ENCODE assay signal across 18 cellular contexts in genomic region chr1:42712808-42713207, GRCh38. TPM values are rescaled to one million over a fixed set of nuclear protein-coding genes. Genes with fewer than 3 reads are reported as not detected.
DNase-seq lines count a peak whose midpoint lies in the region; ATAC-seq, FAIRE-seq and TF ChIP-seq lines count a peak whose summit lies in the region.
"Not testable (repeated sequence)": the region's sequence is repeated elsewhere in the genome, so short reads cannot be mapped to it uniquely, and the experiment has no call there.
"Had no signal": no experiment of that assay in that cellular context is flagged by ENCODE, and none has a peak within 500 bp of the region (broad histone marks: within the 10 kb centered on the region; RNA-seq: fewer than 3 reads in every experiment).

No MANE protein-coding gene starts in this region.

- H3K79me2 ChIP-seq in HepG2 (ENCODE audit: insufficient read depth, low read length): not testable (repeated sequence)

- BruUV-seq in HepG2 (replicated peaks; lab: Mats Ljungman, UMichigan): not testable (repeated sequence)

- not testable (repeated sequence) for FAIRE-seq in HepG2 (lab: Jason Lieb, UNC)

- CTCF ChIA-PET in HepG2 (lab: Yijun Ruan, JAX; ENCODE audit: low intra/inter-chr PET ratio, low total read pairs): not testable (repeated sequence)

- intact Hi-C loops in HepG2 (cut with micrococcal nuclease; ENCODE audit: unreplicated experiment); right lobe of liver (cut with DNase I): not testable (repeated sequence)

- H3K27me3 ChIP-seq in HepG2 (ENCODE audit: control insufficient read depth in 1 of 2, insufficient read depth in 2 of 2, low read length in 2 of 2); right lobe of liver: not testable (repeated sequence)

- not testable (repeated sequence) for DNase-seq in left lobe of liver (ENCODE audit: low spot score); HepG2 (ENCODE audit: low spot score); right lobe of liver; naive B cell

- H3K4me2 ChIP-seq in HepG2 (ENCODE audit: low read depth, low read length): not testable (repeated sequence)

- not testable (repeated sequence) for H3K9ac ChIP-seq in HepG2 (ENCODE audit: insufficient read depth, low read depth, low read length)

- H3K4me1 ChIP-seq in HepG2 (ENCODE audit: insufficient read depth, low read length); right lobe of liver: not testable (repeated sequence)

- not testable (repeated sequence) for H2AFZ ChIP-seq in HepG2 (ENCODE audit: low read length)

- H3K4me3 ChIP-seq in HepG2 (replicated peaks in 1 of 3; ENCODE audit: insufficient read depth in 1 of 3, low read depth in 2 of 3, low read length in 3 of 3); right lobe of liver: not testable (repeated sequence)

- peak overlapping the region; percentile 24 for H3K27ac Mint-ChIP-seq in activated T-helper 17 cell treated with anti-CD3 and anti-CD28 coated beads, Interleukin-2, amount 50 U/mL, for 72 hours
- peak overlapping the region in 5 of 6 donors; percentile 22 to 69 (median 46) for H3K27ac Mint-ChIP-seq in naive B cell

- peaks cover 1 to 17% of the 10 kb centered on the region in 2 experiments; a peak in 1 of 5 replicates for H3K36me3 ChIP-seq in HepG2 (replicated peaks in 1 of 2; ENCODE audit: control insufficient read depth in 1 of 2, insufficient read depth in 2 of 2, low read length in 2 of 2)
- H3K36me3 ChIP-seq in right lobe of liver: not testable (repeated sequence)

- in situ Hi-C loops in HepG2 (cut with HindIII; ENCODE audit: extremely low pct_ligation_motif_present, low pct_unique_long_range_greater_than_20kb): not testable (repeated sequence)

- not testable (repeated sequence) for ATAC-seq in activated T-helper 17 cell treated with anti-CD3 and anti-CD28 coated beads, Interleukin-2, amount 50 U/mL, for 72 hours (replicated peaks); naive B cell (ENCODE audit: low read depth in 2 of 2)
- ATAC-seq in left lobe of liver: peak; percentile 60
- ATAC-seq in HepG2: peak; percentile 66
- peak in 3 of 4 donors; percentile 37 to 60 (median 52) for ATAC-seq in right lobe of liver

- TF ChIP-seq EP300 in HepG2 (IDR thresholded peaks at IDR 0.05; ENCODE audit: low read depth in 2 of 2, low read length in 2 of 2); HepG2 (CRISPR knock-in tag; IDR thresholded peaks at IDR 0.05; ENCODE audit: borderline replicate concordance): not testable (repeated sequence)

- H3K4me3 Mint-ChIP-seq in activated T-helper 17 cell treated with anti-CD3 and anti-CD28 coated beads, Interleukin-2, amount 50 U/mL, for 72 hours; naive B cell: not testable (repeated sequence)

- peaks cover 91% of the 10 kb centered on the region for H3K36me3 Mint-ChIP-seq in activated T-helper 17 cell treated with anti-CD3 and anti-CD28 coated beads, Interleukin-2, amount 50 U/mL, for 72 hours (ENCODE audit: low read depth)
- peaks cover 52 to 63% of the 10 kb centered on the region in 2 donors for H3K36me3 Mint-ChIP-seq in naive B cell

- POLR2A ChIA-PET in HepG2 (lab: Yijun Ruan, JAX): interaction anchor here (0.8 to 1.2 kb wide), 3 partner anchors 27 to 54 kb away, joined by 4 to 7 read pairs (median 4); partner anchors contain the start of genes C1orf50, CLDN19, P3H1 and YBX1

- TF ChIP-seq CTCF in HepG2 (CRISPR knock-in tag; IDR thresholded peaks at IDR 0.05); right lobe of liver (IDR thresholded peaks at IDR 0.05): not testable (repeated sequence)

- H3K4me1 Mint-ChIP-seq in activated T-helper 17 cell treated with anti-CD3 and anti-CD28 coated beads, Interleukin-2, amount 50 U/mL, for 72 hours: not testable (repeated sequence)
- peaks cover 8 to 19% (median 14%) of the 10 kb centered on the region in 3 donors for H3K4me1 Mint-ChIP-seq in naive B cell

- not testable (repeated sequence) for H3K27me3 Mint-ChIP-seq in activated T-helper 17 cell treated with anti-CD3 and anti-CD28 coated beads, Interleukin-2, amount 50 U/mL, for 72 hours; naive B cell

- not testable (repeated sequence) for TF ChIP-seq POLR2A in HepG2 (IDR thresholded peaks at IDR 0.05; ENCODE audit: insufficient read depth in 1 of 2, low read depth in 2 of 2, low read length in 2 of 2); right lobe of liver (IDR thresholded peaks at IDR 0.05)

- TF ChIP-seq RAD21 in HepG2 (CRISPR knock-in tag; IDR thresholded peaks at IDR 0.05): not testable (repeated sequence)

- H3K9me3 ChIP-seq in HepG2 (ENCODE audit: low read length): peaks cover 13% of the 10 kb centered on the region; the same call in 1 of the 2 replicates
- not testable (repeated sequence) for H3K9me3 ChIP-seq in right lobe of liver

- not testable (repeated sequence) for H3K27ac ChIP-seq in HepG2 (ENCODE audit: extremely low read length, insufficient read depth, low read length); right lobe of liver

- 89% methylated on average over 3 of the region's 3 CpGs for WGBS in HepG2 (ENCODE audit: low lambda C conversion rate)
- 70% methylated on average over 3 of the region's 3 CpGs for WGBS in right lobe of liver (ENCODE audit: insufficient coverage, low coverage, low lambda C conversion rate, missing lambda C conversion rate)

- H4K20me1 ChIP-seq in HepG2 (ENCODE audit: insufficient read depth, low read length): not testable (repeated sequence)

- H3K9me3 Mint-ChIP-seq in activated T-helper 17 cell treated with anti-CD3 and anti-CD28 coated beads, Interleukin-2, amount 50 U/mL, for 72 hours: not testable (repeated sequence)
- peaks cover 9 to 35% (median 28%) of the 10 kb centered on the region in 7 donors for H3K9me3 Mint-ChIP-seq in naive B cell

RNA-seq across cellular contexts. Expression of gene CLDN19, which starts 27.2 kb away (rescaled TPM):
- total RNA-seq in activated T-helper 17 cell treated with anti-CD3 and anti-CD28 coated beads, Interleukin-2, amount 50 U/mL, for 72 hours: not detected
- not detected for total RNA-seq in left lobe of liver
- 4.3 and 7.6 TPM in 2 replicates for total RNA-seq in HepG2 (2016; rRNA removed; fragmentation: Illumina TruSeq; extraction: Trizol)
- 1.0 and 1.9 TPM in 2 replicates for total RNA-seq in HepG2 (2016; cell fraction: cytosol; rRNA removed; fragmentation: Illumina TruSeq; extraction: Trizol; ENCODE audit: low read depth)
- 3.7 and 6.4 TPM in 2 replicates for total RNA-seq in HepG2 (2016; cell fraction: insoluble cytoplasmic fraction; rRNA removed; fragmentation: Illumina TruSeq; extraction: Trizol)
- total RNA-seq in HepG2 (2016; cell fraction: membrane; rRNA removed; fragmentation: Illumina TruSeq; extraction: Trizol): 4.7 and 5.3 TPM in 2 replicates
- total RNA-seq in HepG2 (2016; cell fraction: nucleus; rRNA removed; fragmentation: Illumina TruSeq; extraction: Trizol): 5.6 and 6.8 TPM in 2 replicates
- 5.0 and 5.3 TPM in 2 replicates for polyA plus RNA-seq in HepG2 (2011; rRNA removed)
- 3.6 and 5.9 TPM in 2 replicates for polyA plus RNA-seq in HepG2 (2011; cell fraction: cytosol; rRNA removed)
- polyA plus RNA-seq in HepG2 (2011; cell fraction: nucleus; rRNA removed): 4.7 and 5.6 TPM in 2 replicates
- polyA plus RNA-seq in HepG2 (2012): 2.5 and 3.7 TPM in 2 replicates
- polyA plus RNA-seq in HepG2 (2016; cell fraction: cytosol; fragmentation: Illumina TruSeq; extraction: Trizol; ENCODE audit: low read depth): 2.8 and 3.0 TPM in 2 replicates
- 3.9 and 4.5 TPM in 2 replicates for polyA plus RNA-seq in HepG2 (2016; cell fraction: insoluble cytoplasmic fraction; fragmentation: Illumina TruSeq; extraction: Trizol; ENCODE audit: low read depth)
- 5.5 TPM in 2 replicates for polyA plus RNA-seq in HepG2 (2016; cell fraction: membrane; fragmentation: Illumina TruSeq; extraction: Trizol; ENCODE audit: low read depth)
- 8.6 and 9.4 TPM in 2 replicates for polyA plus RNA-seq in HepG2 (2016; cell fraction: nucleus; fragmentation: Illumina TruSeq; extraction: Trizol; ENCODE audit: insufficient read depth, low read depth)
- polyA minus RNA-seq in HepG2 (2011; rRNA and poly(A)+ RNA removed; ENCODE audit: low replicate concordance): 10.8 TPM in 1 of 2 replicates, not detected in the other
- polyA minus RNA-seq in HepG2 (2011; cell fraction: cytosol; rRNA and poly(A)+ RNA removed): 2.8 and 2.9 TPM in 2 replicates
- polyA minus RNA-seq in HepG2 (2011; cell fraction: nucleus; rRNA and poly(A)+ RNA removed): 1.2 and 2.1 TPM in 2 replicates
- 1 to 10 TPM in 1 of 6 experiments, not detected in 5; 1.0 TPM for total RNA-seq in right lobe of liver
- under 1 TPM in 1 of 6 donors, not detected in 5; 0.11 TPM for polyA plus RNA-seq in naive B cell (ENCODE audit: low read depth in 6 of 6)
- total RNA-seq: A172; A673; B cell; Calu3; CD4-positive, alpha-beta memory T cell; CD4-positive, alpha-beta T cell; CD4-positive, CD25-positive, alpha-beta regulatory T cell; CD8-positive, alpha-beta memory T cell; CD8-positive, alpha-beta T cell; Daoy had no signal
- polyA plus RNA-seq: AG04450; BJ; CD14-positive monocyte; CD4-positive, alpha-beta memory T cell; CD4-positive, CD25-positive, alpha-beta regulatory T cell; CD8-positive, alpha-beta memory T cell had no signal

RNA-seq across cellular contexts. Expression of gene YBX1, which starts 30.6 kb away (rescaled TPM):
- 100 to 1,000 TPM; 501 to 981 TPM for total RNA-seq in activated T-helper 17 cell treated with anti-CD3 and anti-CD28 coated beads, Interleukin-2, amount 50 U/mL, for 72 hours
- total RNA-seq in left lobe of liver (183 TPM), HepG2 (2016; rRNA removed; fragmentation: Illumina TruSeq; extraction: Trizol) (500 and 628 TPM in 2 replicates), right lobe of liver (100 to 1,000 TPM; 144 to 325 (median 207) TPM)
- 2,635 and 2,855 TPM in 2 replicates for total RNA-seq in HepG2 (2016; cell fraction: cytosol; rRNA removed; fragmentation: Illumina TruSeq; extraction: Trizol; ENCODE audit: low read depth)
- total RNA-seq in HepG2 (2016; cell fraction: insoluble cytoplasmic fraction; rRNA removed; fragmentation: Illumina TruSeq; extraction: Trizol): 446 and 624 TPM in 2 replicates
- 2,272 and 2,458 TPM in 2 replicates for total RNA-seq in HepG2 (2016; cell fraction: membrane; rRNA removed; fragmentation: Illumina TruSeq; extraction: Trizol)
- total RNA-seq in HepG2 (2016; cell fraction: nucleus; rRNA removed; fragmentation: Illumina TruSeq; extraction: Trizol): 173 and 199 TPM in 2 replicates
- polyA plus RNA-seq in HepG2 (2011; rRNA removed) (228 and 339 TPM in 2 replicates), naive B cell (ENCODE audit: low read depth in 6 of 6) (100 to 1,000 TPM in 5 of 6 donors, 10 to 100 TPM in 1; 88.9 to 117 (median 110) TPM)
- polyA plus RNA-seq in HepG2 (2011; cell fraction: cytosol; rRNA removed): 382 and 398 TPM in 2 replicates
- 111 and 112 TPM in 2 replicates for polyA plus RNA-seq in HepG2 (2011; cell fraction: nucleus; rRNA removed)
- 423 and 572 TPM in 2 replicates for polyA plus RNA-seq in HepG2 (2012)
- 6,320 and 6,728 TPM in 2 replicates for polyA plus RNA-seq in HepG2 (2016; cell fraction: cytosol; fragmentation: Illumina TruSeq; extraction: Trizol; ENCODE audit: low read depth)
- 864 and 1,004 TPM in 2 replicates for polyA plus RNA-seq in HepG2 (2016; cell fraction: insoluble cytoplasmic fraction; fragmentation: Illumina TruSeq; extraction: Trizol; ENCODE audit: low read depth)
- polyA plus RNA-seq in HepG2 (2016; cell fraction: membrane; fragmentation: Illumina TruSeq; extraction: Trizol; ENCODE audit: low read depth): 4,286 and 4,875 TPM in 2 replicates
- polyA plus RNA-seq in HepG2 (2016; cell fraction: nucleus; fragmentation: Illumina TruSeq; extraction: Trizol; ENCODE audit: insufficient read depth, low read depth): 505 and 511 TPM in 2 replicates
- polyA minus RNA-seq in HepG2 (2011; rRNA and poly(A)+ RNA removed; ENCODE audit: low replicate concordance): 85.6 and 223 TPM in 2 replicates
- 140 and 193 TPM in 2 replicates for polyA minus RNA-seq in HepG2 (2011; cell fraction: cytosol; rRNA and poly(A)+ RNA removed)
- 69.1 and 71.2 TPM in 2 replicates for polyA minus RNA-seq in HepG2 (2011; cell fraction: nucleus; rRNA and poly(A)+ RNA removed)

RNA-seq across cellular contexts. Expression of gene P3H1, which starts 54.0 kb away (rescaled TPM):
- total RNA-seq in activated T-helper 17 cell treated with anti-CD3 and anti-CD28 coated beads, Interleukin-2, amount 50 U/mL, for 72 hours: 10 to 100 TPM; 24.5 to 33.4 TPM
- total RNA-seq in left lobe of liver (26.5 TPM), HepG2 (2016; rRNA removed; fragmentation: Illumina TruSeq; extraction: Trizol) (18.7 and 64.6 TPM in 2 replicates), right lobe of liver (10 to 100 TPM; 19.7 to 25.3 (median 21.6) TPM)
- total RNA-seq in HepG2 (2016; cell fraction: cytosol; rRNA removed; fragmentation: Illumina TruSeq; extraction: Trizol; ENCODE audit: low read depth): 7.7 and 10.2 TPM in 2 replicates
- total RNA-seq in HepG2 (2016; cell fraction: insoluble cytoplasmic fraction; rRNA removed; fragmentation: Illumina TruSeq; extraction: Trizol): 17.1 and 62.4 TPM in 2 replicates
- 13.7 and 16.5 TPM in 2 replicates for total RNA-seq in HepG2 (2016; cell fraction: membrane; rRNA removed; fragmentation: Illumina TruSeq; extraction: Trizol)
- total RNA-seq in HepG2 (2016; cell fraction: nucleus; rRNA removed; fragmentation: Illumina TruSeq; extraction: Trizol): 78.4 and 82.0 TPM in 2 replicates
- polyA plus RNA-seq in HepG2 (2011; rRNA removed) (113 and 120 TPM in 2 replicates), naive B cell (ENCODE audit: low read depth in 6 of 6) (10 to 100 TPM in 1 of 6 donors, 1 to 10 TPM in 5; 6.1 to 13.4 (median 7.0) TPM)
- 56.7 and 104 TPM in 2 replicates for polyA plus RNA-seq in HepG2 (2011; cell fraction: cytosol; rRNA removed)
- polyA plus RNA-seq in HepG2 (2011; cell fraction: nucleus; rRNA removed): 450 and 596 TPM in 2 replicates
- 41.5 and 50.0 TPM in 2 replicates for polyA plus RNA-seq in HepG2 (2012)
- polyA plus RNA-seq in HepG2 (2016; cell fraction: cytosol; fragmentation: Illumina TruSeq; extraction: Trizol; ENCODE audit: low read depth): 9.2 and 9.6 TPM in 2 replicates
- polyA plus RNA-seq in HepG2 (2016; cell fraction: insoluble cytoplasmic fraction; fragmentation: Illumina TruSeq; extraction: Trizol; ENCODE audit: low read depth): 19.1 and 25.3 TPM in 2 replicates
- polyA plus RNA-seq in HepG2 (2016; cell fraction: membrane; fragmentation: Illumina TruSeq; extraction: Trizol; ENCODE audit: low read depth): 9.6 and 14.2 TPM in 2 replicates
- polyA plus RNA-seq in HepG2 (2016; cell fraction: nucleus; fragmentation: Illumina TruSeq; extraction: Trizol; ENCODE audit: insufficient read depth, low read depth): 186 and 190 TPM in 2 replicates
- polyA minus RNA-seq in HepG2 (2011; rRNA and poly(A)+ RNA removed; ENCODE audit: low replicate concordance): 93.6 and 129 TPM in 2 replicates
- polyA minus RNA-seq in HepG2 (2011; cell fraction: cytosol; rRNA and poly(A)+ RNA removed): 49.2 and 50.5 TPM in 2 replicates
- polyA minus RNA-seq in HepG2 (2011; cell fraction: nucleus; rRNA and poly(A)+ RNA removed): 100 and 101 TPM in 2 replicates

RNA-seq across cellular contexts. Expression of gene C1orf50, which starts 54.2 kb away (rescaled TPM):
- 10 to 100 TPM in 1 of 2 donors, 1 to 10 TPM in 1; 6.5 to 10.7 TPM for total RNA-seq in activated T-helper 17 cell treated with anti-CD3 and anti-CD28 coated beads, Interleukin-2, amount 50 U/mL, for 72 hours
- total RNA-seq in left lobe of liver: 4.0 TPM
- 4.8 and 5.3 TPM in 2 replicates for total RNA-seq in HepG2 (2016; rRNA removed; fragmentation: Illumina TruSeq; extraction: Trizol)
- 10.8 and 12.2 TPM in 2 replicates for total RNA-seq in HepG2 (2016; cell fraction: cytosol; rRNA removed; fragmentation: Illumina TruSeq; extraction: Trizol; ENCODE audit: low read depth)
- 2.9 and 3.7 TPM in 2 replicates for total RNA-seq in HepG2 (2016; cell fraction: insoluble cytoplasmic fraction; rRNA removed; fragmentation: Illumina TruSeq; extraction: Trizol)
- total RNA-seq in HepG2 (2016; cell fraction: membrane; rRNA removed; fragmentation: Illumina TruSeq; extraction: Trizol): 3.9 and 5.2 TPM in 2 replicates
- total RNA-seq in HepG2 (2016; cell fraction: nucleus; rRNA removed; fragmentation: Illumina TruSeq; extraction: Trizol): 2.9 and 5.1 TPM in 2 replicates
- polyA plus RNA-seq in HepG2 (2011; rRNA removed): 4.3 and 5.5 TPM in 2 replicates
- polyA plus RNA-seq in HepG2 (2011; cell fraction: cytosol; rRNA removed): 3.5 and 5.8 TPM in 2 replicates
- 1.6 and 3.2 TPM in 2 replicates for polyA plus RNA-seq in HepG2 (2011; cell fraction: nucleus; rRNA removed)
- polyA plus RNA-seq in HepG2 (2012): 2.2 and 6.4 TPM in 2 replicates
- 5.6 and 5.8 TPM in 2 replicates for polyA plus RNA-seq in HepG2 (2016; cell fraction: cytosol; fragmentation: Illumina TruSeq; extraction: Trizol; ENCODE audit: low read depth)
- 6.1 and 6.6 TPM in 2 replicates for polyA plus RNA-seq in HepG2 (2016; cell fraction: insoluble cytoplasmic fraction; fragmentation: Illumina TruSeq; extraction: Trizol; ENCODE audit: low read depth)
- polyA plus RNA-seq in HepG2 (2016; cell fraction: membrane; fragmentation: Illumina TruSeq; extraction: Trizol; ENCODE audit: low read depth): 5.2 and 6.0 TPM in 2 replicates
- 5.7 and 7.0 TPM in 2 replicates for polyA plus RNA-seq in HepG2 (2016; cell fraction: nucleus; fragmentation: Illumina TruSeq; extraction: Trizol; ENCODE audit: insufficient read depth, low read depth)
- 1.6 and 1.8 TPM in 2 replicates for polyA minus RNA-seq in HepG2 (2011; rRNA and poly(A)+ RNA removed; ENCODE audit: low replicate concordance)
- 1.3 and 2.1 TPM in 2 replicates for polyA minus RNA-seq in HepG2 (2011; cell fraction: cytosol; rRNA and poly(A)+ RNA removed)
- polyA minus RNA-seq in HepG2 (2011; cell fraction: nucleus; rRNA and poly(A)+ RNA removed): 8.0 and 9.6 TPM in 2 replicates
- total RNA-seq in right lobe of liver: 1 to 10 TPM; 4.7 to 6.4 (median 5.3) TPM
- 1 to 10 TPM; 2.3 to 6.6 (median 4.3) TPM for polyA plus RNA-seq in naive B cell (ENCODE audit: low read depth in 6 of 6)

RNA-seq across cellular contexts. Expression of gene PPIH, which starts 54.6 kb away (rescaled TPM):
- 100 to 1,000 TPM in 1 of 2 donors, 10 to 100 TPM in 1; 58.3 to 101 TPM for total RNA-seq in activated T-helper 17 cell treated with anti-CD3 and anti-CD28 coated beads, Interleukin-2, amount 50 U/mL, for 72 hours
- 7.7 TPM for total RNA-seq in left lobe of liver
- 72.6 and 93.3 TPM in 2 replicates for total RNA-seq in HepG2 (2016; rRNA removed; fragmentation: Illumina TruSeq; extraction: Trizol)
- 20.2 and 21.3 TPM in 2 replicates for total RNA-seq in HepG2 (2016; cell fraction: cytosol; rRNA removed; fragmentation: Illumina TruSeq; extraction: Trizol; ENCODE audit: low read depth)
- 76.3 and 109 TPM in 2 replicates for total RNA-seq in HepG2 (2016; cell fraction: insoluble cytoplasmic fraction; rRNA removed; fragmentation: Illumina TruSeq; extraction: Trizol)
- total RNA-seq in HepG2 (2016; cell fraction: membrane; rRNA removed; fragmentation: Illumina TruSeq; extraction: Trizol): 24.6 and 26.1 TPM in 2 replicates
- 37.4 and 40.5 TPM in 2 replicates for total RNA-seq in HepG2 (2016; cell fraction: nucleus; rRNA removed; fragmentation: Illumina TruSeq; extraction: Trizol)
- polyA plus RNA-seq in HepG2 (2011; rRNA removed): 18.7 and 29.9 TPM in 2 replicates
- 22.9 and 28.2 TPM in 2 replicates for polyA plus RNA-seq in HepG2 (2011; cell fraction: cytosol; rRNA removed)
- polyA plus RNA-seq in HepG2 (2011; cell fraction: nucleus; rRNA removed): 14.9 TPM in 2 replicates
- polyA plus RNA-seq in HepG2 (2012): 11.7 and 27.7 TPM in 2 replicates
- polyA plus RNA-seq in HepG2 (2016; cell fraction: cytosol; fragmentation: Illumina TruSeq; extraction: Trizol; ENCODE audit: low read depth): 19.5 and 21.5 TPM in 2 replicates
- 116 and 122 TPM in 2 replicates for polyA plus RNA-seq in HepG2 (2016; cell fraction: insoluble cytoplasmic fraction; fragmentation: Illumina TruSeq; extraction: Trizol; ENCODE audit: low read depth)
- polyA plus RNA-seq in HepG2 (2016; cell fraction: membrane; fragmentation: Illumina TruSeq; extraction: Trizol; ENCODE audit: low read depth): 20.9 and 23.8 TPM in 2 replicates
- polyA plus RNA-seq in HepG2 (2016; cell fraction: nucleus; fragmentation: Illumina TruSeq; extraction: Trizol; ENCODE audit: insufficient read depth, low read depth): 53.7 and 57.5 TPM in 2 replicates
- 10.2 and 39.1 TPM in 2 replicates for polyA minus RNA-seq in HepG2 (2011; rRNA and poly(A)+ RNA removed; ENCODE audit: low replicate concordance)
- polyA minus RNA-seq in HepG2 (2011; cell fraction: cytosol; rRNA and poly(A)+ RNA removed): 5.0 and 11.2 TPM in 2 replicates
- 20.1 and 20.9 TPM in 2 replicates for polyA minus RNA-seq in HepG2 (2011; cell fraction: nucleus; rRNA and poly(A)+ RNA removed)
- total RNA-seq in right lobe of liver: 10 to 100 TPM in 2 of 6 experiments, 1 to 10 TPM in 4; 8.1 to 14.9 (median 9.2) TPM
- polyA plus RNA-seq in naive B cell (ENCODE audit: low read depth in 6 of 6): 10 to 100 TPM; 54.1 to 86.8 (median 72.1) TPM
